29 cellular contexts compared by ENCODE assay signal in the genomic region with DNA sequence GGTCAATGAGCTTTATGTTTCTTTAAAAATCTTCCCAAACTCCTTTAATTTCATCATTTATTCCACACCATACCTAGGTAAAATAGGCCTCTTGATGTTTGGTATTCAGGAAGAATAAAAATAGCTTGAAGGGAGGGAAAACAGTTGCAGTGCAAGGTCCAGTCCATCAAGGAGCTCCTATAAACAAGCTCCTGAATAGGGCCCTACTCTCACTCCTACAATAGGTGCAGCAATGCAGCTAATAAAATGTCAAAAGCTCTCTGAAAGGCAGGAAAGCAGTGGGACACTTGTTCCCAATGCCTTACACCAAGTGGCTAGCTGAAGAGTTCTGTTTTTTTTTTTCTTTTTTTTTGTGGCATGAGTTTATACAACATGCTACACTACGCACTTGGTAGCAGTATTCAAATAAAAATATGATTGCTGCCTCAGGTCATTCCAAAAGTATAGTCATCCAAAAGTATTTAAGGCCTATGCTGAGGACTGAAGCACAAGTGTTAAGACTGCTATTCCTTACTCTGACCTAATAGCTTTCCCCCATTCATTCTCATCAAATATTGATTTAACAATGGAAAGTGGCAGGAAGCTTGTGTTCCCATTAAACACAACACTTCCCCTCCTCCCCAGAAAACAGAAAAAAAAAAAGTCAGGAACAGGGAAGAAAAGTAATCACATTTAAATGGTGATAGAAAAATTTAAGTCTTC. TPM values are rescaled to one million over a fixed set of nuclear protein-coding genes. Genes with fewer than 3 reads are reported as not detected.
DNase-seq lines count a peak whose midpoint lies in the region; ATAC-seq and TF ChIP-seq lines count a peak whose summit lies in the region.
"Had no signal": no experiment of that assay in that cellular context is flagged by ENCODE, and none has a peak within 500 bp of the region (broad histone marks: within the 10 kb centered on the region; RNA-seq: fewer than 3 reads in every experiment).

No MANE protein-coding gene starts in this region.

- peaks cover 21% of the 10 kb centered on the region for H3K4me1 Mint-ChIP-seq in activated naive CD8-positive, alpha-beta T cell treated with anti-CD3 and anti-CD28 coated beads for 36 hours
- peaks cover 13% of the 10 kb centered on the region for H3K4me1 Mint-ChIP-seq in activated naive CD8-positive, alpha-beta T cell treated with anti-CD3 and anti-CD28 coated beads, Interleukin-2, amount 50 U/mL, for 24 hours
- H3K4me1 Mint-ChIP-seq in central memory CD8-positive, alpha-beta T cell: peaks cover 10% of the 10 kb centered on the region
- H3K4me1 Mint-ChIP-seq: CD14-positive monocyte had no signal

- no peaks in the 10 kb centered on the region for H3K27me3 Mint-ChIP-seq in activated naive CD8-positive, alpha-beta T cell treated with anti-CD3 and anti-CD28 coated beads for 36 hours
- no peaks in the 10 kb centered on the region for H3K27me3 Mint-ChIP-seq in activated naive CD8-positive, alpha-beta T cell treated with anti-CD3 and anti-CD28 coated beads, Interleukin-2, amount 50 U/mL, for 24 hours
- no peaks in the 10 kb centered on the region for H3K27me3 Mint-ChIP-seq in central memory CD8-positive, alpha-beta T cell
- H3K27me3 Mint-ChIP-seq: activated naive CD8-positive, alpha-beta T cell treated with anti-CD3 and anti-CD28 coated beads, Interleukin-2, amount 10 ng/mL, durations not matched to agents 7 days and 5 days; effector memory CD8-positive, alpha-beta T cell had no signal

- ATAC-seq in activated naive CD8-positive, alpha-beta T cell treated with anti-CD3 and anti-CD28 coated beads, Interleukin-2, amount 50 U/mL, for 24 hours: no peak
- ATAC-seq in central memory CD8-positive, alpha-beta T cell (replicated peaks; ENCODE audit: extremely low read depth, poor library complexity, severe bottlenecking): no peak
- ATAC-seq in mucosa of descending colon: peak; percentile 85
- no peak for ATAC-seq in GM21526 (IDR thresholded peaks at IDR 0.05; ENCODE audit: low FRiP score, unreplicated experiment)
- ATAC-seq: activated CD4-positive, CD25-positive, alpha-beta regulatory T cell treated with anti-CD3 and anti-CD28 coated beads, Interleukin-2, amount 50 U/mL, for 24 hours; effector memory CD8-positive, alpha-beta T cell; K562; Right ventricle myocardium inferior had no signal

- TF ChIP-seq CTCF in mucosa of descending colon (IDR thresholded peaks at IDR 0.05) (no peak), spleen (IDR thresholded peaks at IDR 0.05 in 8 of 11, conservative IDR thresholded peaks at IDR 0.05 in 3 of 11) (no peak)

- no peak overlapping the region for H3K4me3 Mint-ChIP-seq in activated naive CD8-positive, alpha-beta T cell treated with anti-CD3 and anti-CD28 coated beads for 36 hours
- no peak overlapping the region for H3K4me3 Mint-ChIP-seq in activated naive CD8-positive, alpha-beta T cell treated with anti-CD3 and anti-CD28 coated beads, Interleukin-2, amount 50 U/mL, for 24 hours
- no peak overlapping the region for H3K4me3 Mint-ChIP-seq in central memory CD8-positive, alpha-beta T cell
- H3K4me3 Mint-ChIP-seq: activated naive CD8-positive, alpha-beta T cell treated with anti-CD3 and anti-CD28 coated beads, Interleukin-2, amount 10 ng/mL, durations not matched to agents 7 days and 5 days; activated T-helper 1 cell treated with anti-CD3 and anti-CD28 coated beads, Interleukin-12 subunit alpha, Interleukin-12 subunit beta, Interleukin-2, Interleukin-4 antibody, amounts not matched to agents 30 ng/mL and 10 ng/mL and 1 ng/mL, durations not matched to agents 14 hours and 24 hours and 36 hours; CD14-positive monocyte; effector memory CD8-positive, alpha-beta T cell had no signal

- peaks cover 15% of the 10 kb centered on the region for H3K36me3 ChIP-seq in mucosa of descending colon (ENCODE audit: low read depth)
- H3K36me3 ChIP-seq in spleen: peaks cover 6 to 100% (median 91%) of the 10 kb centered on the region in 6 donors

- no peaks in the 10 kb centered on the region for H3K9me3 Mint-ChIP-seq in activated naive CD8-positive, alpha-beta T cell treated with anti-CD3 and anti-CD28 coated beads for 36 hours
- H3K9me3 Mint-ChIP-seq in activated naive CD8-positive, alpha-beta T cell treated with anti-CD3 and anti-CD28 coated beads, Interleukin-2, amount 50 U/mL, for 24 hours: no peaks in the 10 kb centered on the region
- H3K9me3 Mint-ChIP-seq in central memory CD8-positive, alpha-beta T cell: no peaks in the 10 kb centered on the region
- H3K9me3 Mint-ChIP-seq: activated naive CD8-positive, alpha-beta T cell treated with anti-CD3 and anti-CD28 coated beads, Interleukin-2, amount 10 ng/mL, durations not matched to agents 7 days and 5 days; activated T-helper 1 cell treated with anti-CD3 and anti-CD28 coated beads, Interleukin-12 subunit alpha, Interleukin-12 subunit beta, Interleukin-2, Interleukin-4 antibody, amounts not matched to agents 30 ng/mL and 10 ng/mL and 1 ng/mL, durations not matched to agents 14 hours and 24 hours and 36 hours; CD14-positive monocyte; effector memory CD8-positive, alpha-beta T cell had no signal

- no peak for DNase-seq in activated naive CD8-positive, alpha-beta T cell treated with anti-CD3 and anti-CD28 coated beads for 36 hours
- DNase-seq in activated naive CD8-positive, alpha-beta T cell treated with anti-CD3 and anti-CD28 coated beads, Interleukin-2, amount 50 U/mL, for 24 hours: no peak
- no peak for DNase-seq in central memory CD8-positive, alpha-beta T cell (ENCODE audit: low spot score in 2 of 2)
- DNase-seq in mucosa of descending colon: peak in 1 of 3 donors; percentile 27
- DNase-seq in spleen: no peak
- DNase-seq in hepatic stellate cell (ENCODE audit: low spot score): no peak
- DNase-seq in NCI-H1092 treated with DMSO at 0.1 percent for 48 hours (lab: John Stamatoyannopoulos, UW): no peak
- DNase-seq: activated naive CD8-positive, alpha-beta T cell treated with anti-CD3 and anti-CD28 coated beads, Interleukin-2, amount 10 ng/mL, durations not matched to agents 7 days and 5 days; effector memory CD8-positive, alpha-beta T cell; esophagus squamous epithelium; GDM1; HCEC 1CT; mammary epithelial cell; NCI-H1694; NCI-H82; stimulated activated CD4-positive, alpha-beta T cell treated with anti-CD3 and anti-CD28 coated beads, Interleukin-12 subunit alpha, Interleukin-12 subunit beta, amount 100 ng/mL, for 4 hours; T1000 had no signal

- no peaks in the 10 kb centered on the region for H3K27me3 ChIP-seq in spleen (replicated peaks in 1 of 7)
- H3K27me3 ChIP-seq: esophagus squamous epithelium, right atrium auricular region had no signal

- intact Hi-C loops in mucosa of descending colon (cut with DNase I, micrococcal nuclease) (no loop called here), spleen (cut with DNase I; ENCODE audit: low total_unique reads) (no loop called here)

- TF ChIP-seq POLR2A in spleen (IDR thresholded peaks at IDR 0.05): no peak

- H3K9me3 ChIP-seq in mucosa of descending colon: no peaks in the 10 kb centered on the region
- H3K9me3 ChIP-seq in spleen: no peaks in the 10 kb centered on the region
- H3K9me3 ChIP-seq: esophagus squamous epithelium, right atrium auricular region had no signal

- peak overlapping the region; percentile 50 for H3K27ac Mint-ChIP-seq in activated naive CD8-positive, alpha-beta T cell treated with anti-CD3 and anti-CD28 coated beads for 36 hours
- H3K27ac Mint-ChIP-seq in activated naive CD8-positive, alpha-beta T cell treated with anti-CD3 and anti-CD28 coated beads, Interleukin-2, amount 50 U/mL, for 24 hours: no peak overlapping the region
- peak overlapping the region; percentile 3 for H3K27ac Mint-ChIP-seq in central memory CD8-positive, alpha-beta T cell (ENCODE audit: low read depth)
- H3K27ac Mint-ChIP-seq: activated naive CD8-positive, alpha-beta T cell treated with anti-CD3 and anti-CD28 coated beads, Interleukin-2, amount 10 ng/mL, durations not matched to agents 7 days and 5 days; activated T-helper 1 cell treated with anti-CD3 and anti-CD28 coated beads, Interleukin-12 subunit alpha, Interleukin-12 subunit beta, Interleukin-2, Interleukin-4 antibody, amounts not matched to agents 30 ng/mL and 10 ng/mL and 1 ng/mL, durations not matched to agents 14 hours and 24 hours and 36 hours; CD14-positive monocyte had no signal

- peaks cover 14% of the 10 kb centered on the region for H3K4me1 ChIP-seq in mucosa of descending colon (ENCODE audit: low read depth)
- H3K4me1 ChIP-seq in spleen: peaks cover 0 to 13% (median 2%) of the 10 kb centered on the region in 6 donors
- H3K4me1 ChIP-seq: right atrium auricular region had no signal

- peaks cover 35% of the 10 kb centered on the region for H3K36me3 Mint-ChIP-seq in activated naive CD8-positive, alpha-beta T cell treated with anti-CD3 and anti-CD28 coated beads for 36 hours
- peaks cover 48% of the 10 kb centered on the region for H3K36me3 Mint-ChIP-seq in activated naive CD8-positive, alpha-beta T cell treated with anti-CD3 and anti-CD28 coated beads, Interleukin-2, amount 50 U/mL, for 24 hours (ENCODE audit: low read depth)
- peaks cover 62% of the 10 kb centered on the region for H3K36me3 Mint-ChIP-seq in central memory CD8-positive, alpha-beta T cell (ENCODE audit: insufficient read depth)

- H3K4me3 ChIP-seq in mucosa of descending colon (no peak overlapping the region), spleen (no peak overlapping the region)
- H3K4me3 ChIP-seq: esophagus squamous epithelium, K562, right atrium auricular region had no signal

- no peak overlapping the region for H3K27ac ChIP-seq in spleen
- H3K27ac ChIP-seq: esophagus squamous epithelium, right atrium auricular region had no signal

- WGBS in spleen, 5 donors: 88 to 100% (median 94%) methylated on average over 1 of the region's 1 CpG

RNA-seq across cellular contexts. Expression of gene TEX38, which starts 9.8 kb away (rescaled TPM):
- not detected for total RNA-seq in activated naive CD8-positive, alpha-beta T cell treated with anti-CD3 and anti-CD28 coated beads for 36 hours
- not detected for total RNA-seq in mucosa of descending colon
- total RNA-seq in spleen: not detected
- under 1 TPM in 2 of 3 donors, not detected in 1; 0.09 to 0.11 TPM for polyA plus RNA-seq in spleen
- total RNA-seq: activated naive CD8-positive, alpha-beta T cell treated with anti-CD3 and anti-CD28 coated beads, Interleukin-2, amount 10 ng/mL, durations not matched to agents 7 days and 5 days; esophagus squamous epithelium; K562; mammary epithelial cell; OCI-LY7; osteocyte; right atrium auricular region; Right ventricle myocardium inferior; urinary bladder had no signal
- polyA plus RNA-seq: AG04450, CD14-positive monocyte, K562, keratinocyte, mammary epithelial cell, urinary bladder had no signal

RNA-seq across cellular contexts. Expression of gene ATPAF1, which starts 13.3 kb away (rescaled TPM):
- total RNA-seq in activated naive CD8-positive, alpha-beta T cell treated with anti-CD3 and anti-CD28 coated beads for 36 hours: 10 to 100 TPM; 45.0 to 46.6 TPM
- total RNA-seq in mucosa of descending colon: 10 to 100 TPM; 49.7 to 54.9 (median 52.6) TPM
- 10 to 100 TPM; 23.7 to 39.5 (median 25.1) TPM for total RNA-seq in spleen
- 10 to 100 TPM; 23.7 to 31.7 (median 29.6) TPM for polyA plus RNA-seq in spleen

RNA-seq across cellular contexts. Expression of gene EFCAB14, which starts 37.4 kb away (rescaled TPM):
- total RNA-seq in activated naive CD8-positive, alpha-beta T cell treated with anti-CD3 and anti-CD28 coated beads for 36 hours: 10 to 100 TPM; 38.3 to 42.5 TPM
- total RNA-seq in mucosa of descending colon (100 to 1,000 TPM; 115 to 137 (median 122) TPM), spleen (100 to 1,000 TPM in 5 of 7 donors, 10 to 100 TPM in 2; 82.1 to 126 (median 107) TPM)
- polyA plus RNA-seq in spleen: 10 to 100 TPM; 15.1 to 24.4 (median 18.3) TPM
